Comparison of ENCODE assay signal across 18 cellular contexts in genomic region chr3:60047426-60048200, GRCh38.
DNase-seq lines count a peak whose midpoint lies in the region; ATAC-seq, FAIRE-seq and TF ChIP-seq lines count a peak whose summit lies in the region.
"Had no signal": no experiment of that assay in that cellular context is flagged by ENCODE, and none has a peak within 500 bp of the region (broad histone marks: within the 10 kb centered on the region; RNA-seq: fewer than 3 reads in every experiment).

No MANE protein-coding gene starts in this region.

- TF ChIP-seq CTCF in kidney (IDR thresholded peaks at IDR 0.05; ENCODE audit: borderline replicate concordance, extremely low read depth, insufficient read depth) = no peak

- H3K9ac ChIP-seq in kidney (ENCODE audit: low read length in 2 of 2) = no peak overlapping the region

- no peak for DNase-seq in activated T-cell treated with anti-CD3 and anti-CD28 coated beads, Interleukin-2, amount 50 U/mL, for 24 hours
- DNase-seq in activated T-cell treated with anti-CD3 and anti-CD28 coated beads, Interleukin-2, amount 50 U/mL, for 1 hour = no peak
- DNase-seq in NCI-H1105 treated with DMSO at 0.1 percent for 48 hours (lab: John Stamatoyannopoulos, UW) (peak; percentile 69), kidney (no peak)
- DNase-seq in natural killer cell treated with Interleukin-12 subunit alpha and Interleukin-12 subunit beta and Interleukin-15 and Interleukin-18, amount 100 ng/mL, for 72 hours (ENCODE audit: low spot score) = no peak
- no peak for DNase-seq in activated CD8-positive, alpha-beta memory T cell treated with anti-CD3 and anti-CD28 coated beads for 24 hours
- DNase-seq: cortex of kidney, DMS79, foreskin fibroblast, NCI-H2029, NCI-H510A, retina had no signal

- H3K36me3 ChIP-seq in kidney (ENCODE audit: control insufficient read depth in 1 of 2, insufficient read depth in 2 of 2, low read length in 2 of 2) = no peaks in the 10 kb centered on the region
- H3K36me3 ChIP-seq: thoracic aorta had no signal

- H3K4me1 ChIP-seq in kidney (ENCODE audit: control insufficient read depth in 1 of 2, insufficient read depth in 1 of 2, low read depth in 1 of 2, low read length in 2 of 2) = no peaks in the 10 kb centered on the region

- peak overlapping the region; percentile 93 for H3K27ac Mint-ChIP-seq in activated T-cell treated with anti-CD3 and anti-CD28 coated beads, Interleukin-2, amount 50 U/mL, for 24 hours
- H3K27ac Mint-ChIP-seq in activated T-helper 17 cell treated with anti-CD3 and anti-CD28 coated beads, Interleukin-2, amount 50 U/mL, for 72 hours = peak overlapping the region; percentile 56
- H3K27ac Mint-ChIP-seq in natural killer cell treated with Interleukin-12 subunit alpha and Interleukin-12 subunit beta and Interleukin-15 and Interleukin-18, amount 100 ng/mL, for 72 hours = peak overlapping the region in 1 of 2 donors; percentile 78

- no peak for FAIRE-seq in kidney (lab: Jason Lieb, UNC)

- peak; percentile 13 for ATAC-seq in activated T-helper 17 cell treated with anti-CD3 and anti-CD28 coated beads, Interleukin-2, amount 50 U/mL, for 72 hours (replicated peaks)
- ATAC-seq in natural killer cell treated with Interleukin-12 subunit alpha and Interleukin-12 subunit beta and Interleukin-15 and Interleukin-18, amount 100 ng/mL, for 72 hours = no peak
- no peak for ATAC-seq in HG02678 (IDR thresholded peaks at IDR 0.05; ENCODE audit: unreplicated experiment)
- ATAC-seq: HCT116, Right ventricle myocardium inferior had no signal

- H3K27ac ChIP-seq in kidney (ENCODE audit: low read depth in 2 of 2, low read length in 2 of 2) = no peak overlapping the region
- H3K27ac ChIP-seq: HL-60, thoracic aorta had no signal

- H3K4me3 ChIP-seq in kidney (ENCODE audit: low read length in 2 of 2) = no peak overlapping the region
- H3K4me3 ChIP-seq: thoracic aorta had no signal

- H3K4me3 Mint-ChIP-seq in activated T-cell treated with anti-CD3 and anti-CD28 coated beads, Interleukin-2, amount 50 U/mL, for 24 hours = peak overlapping the region; percentile 54
- peak overlapping the region; percentile 58 for H3K4me3 Mint-ChIP-seq in activated T-helper 17 cell treated with anti-CD3 and anti-CD28 coated beads, Interleukin-2, amount 50 U/mL, for 72 hours
- H3K4me3 Mint-ChIP-seq in natural killer cell treated with Interleukin-12 subunit alpha and Interleukin-12 subunit beta and Interleukin-15 and Interleukin-18, amount 100 ng/mL, for 72 hours = peak overlapping the region; percentile 25

- H3K36me3 Mint-ChIP-seq in activated T-cell treated with anti-CD3 and anti-CD28 coated beads, Interleukin-2, amount 50 U/mL, for 24 hours (ENCODE audit: low read depth) = peaks cover 12% of the 10 kb centered on the region
- H3K36me3 Mint-ChIP-seq in activated T-helper 17 cell treated with anti-CD3 and anti-CD28 coated beads, Interleukin-2, amount 50 U/mL, for 72 hours (ENCODE audit: low read depth) = no peaks in the 10 kb centered on the region
- H3K36me3 Mint-ChIP-seq in natural killer cell treated with Interleukin-12 subunit alpha and Interleukin-12 subunit beta and Interleukin-15 and Interleukin-18, amount 100 ng/mL, for 72 hours = peaks cover 5% of the 10 kb centered on the region

- H3K9me3 ChIP-seq in kidney (ENCODE audit: control insufficient read depth in 1 of 2, low read length in 2 of 2) = no peaks in the 10 kb centered on the region
- H3K9me3 ChIP-seq: thoracic aorta had no signal

- intact Hi-C loops in kidney (cut with DNase I) = no loop called here

- H3K4me1 Mint-ChIP-seq in activated T-cell treated with anti-CD3 and anti-CD28 coated beads, Interleukin-2, amount 50 U/mL, for 24 hours (ENCODE audit: low read depth) = peaks cover 44% of the 10 kb centered on the region
- peaks cover 10% of the 10 kb centered on the region for H3K4me1 Mint-ChIP-seq in activated T-helper 17 cell treated with anti-CD3 and anti-CD28 coated beads, Interleukin-2, amount 50 U/mL, for 72 hours
- H3K4me1 Mint-ChIP-seq in natural killer cell treated with Interleukin-12 subunit alpha and Interleukin-12 subunit beta and Interleukin-15 and Interleukin-18, amount 100 ng/mL, for 72 hours (ENCODE audit: low read depth in 2 of 2) = peaks cover 10 to 23% of the 10 kb centered on the region in 2 donors

- H3K9me3 Mint-ChIP-seq in activated T-cell treated with anti-CD3 and anti-CD28 coated beads, Interleukin-2, amount 50 U/mL, for 24 hours = peaks cover 20% of the 10 kb centered on the region
- H3K9me3 Mint-ChIP-seq in activated T-helper 17 cell treated with anti-CD3 and anti-CD28 coated beads, Interleukin-2, amount 50 U/mL, for 72 hours = peaks cover 5% of the 10 kb centered on the region
- no peaks in the 10 kb centered on the region for H3K9me3 Mint-ChIP-seq in natural killer cell treated with Interleukin-12 subunit alpha and Interleukin-12 subunit beta and Interleukin-15 and Interleukin-18, amount 100 ng/mL, for 72 hours

- H3K27me3 Mint-ChIP-seq in activated T-cell treated with anti-CD3 and anti-CD28 coated beads, Interleukin-2, amount 50 U/mL, for 24 hours = no peaks in the 10 kb centered on the region
- no peaks in the 10 kb centered on the region for H3K27me3 Mint-ChIP-seq in activated T-helper 17 cell treated with anti-CD3 and anti-CD28 coated beads, Interleukin-2, amount 50 U/mL, for 72 hours
- H3K27me3 Mint-ChIP-seq in natural killer cell treated with Interleukin-12 subunit alpha and Interleukin-12 subunit beta and Interleukin-15 and Interleukin-18, amount 100 ng/mL, for 72 hours = no peaks in the 10 kb centered on the region
